In the genomic region with DNA sequence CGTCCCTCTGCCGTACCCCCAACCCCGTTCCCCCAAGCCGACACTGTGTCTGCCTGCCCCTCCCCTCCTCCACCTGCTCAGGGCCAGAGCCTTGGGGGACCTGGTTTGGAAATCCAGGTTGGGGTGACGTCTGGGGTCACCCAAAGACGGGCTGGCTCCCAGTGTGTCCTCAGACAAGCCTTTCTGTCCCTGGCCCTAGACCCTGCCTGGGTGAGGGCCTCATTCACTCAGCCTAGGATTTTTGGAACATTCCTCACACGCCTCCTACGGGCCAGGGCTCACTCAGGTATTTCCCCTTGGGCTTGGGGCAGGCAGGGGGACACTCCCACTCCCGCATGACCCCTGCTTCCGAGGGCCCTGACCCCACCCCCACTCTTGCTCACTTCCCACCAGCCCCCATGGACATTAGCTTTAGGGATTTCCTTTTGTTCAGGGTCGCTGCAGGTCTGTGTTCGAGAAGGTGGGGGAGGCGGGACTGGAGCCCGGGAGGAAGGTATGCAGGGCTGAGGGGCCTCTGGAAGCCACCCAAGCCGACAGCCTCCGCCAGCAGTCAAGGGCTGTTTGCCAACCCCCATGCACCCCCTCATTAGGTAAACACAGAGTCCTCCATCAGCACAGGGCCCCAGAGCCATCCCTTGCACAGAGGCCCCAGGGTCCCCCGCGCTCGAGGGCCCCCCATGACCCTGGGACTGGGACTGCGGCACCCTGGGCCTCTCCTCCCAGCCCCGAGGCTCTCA, we compare ENCODE assay signal across 1 cellular context.
TF ChIP-seq lines count a peak whose summit lies in the region.

No MANE protein-coding gene starts in this region.

TF ChIP-seq in HepG2, 621 proteins besides CTCF, POLR2A, EP300 and RAD21 (continued from another document):
- peak; percentile 82 for TF ChIP-seq ZNF770 (CRISPR knock-in tag; IDR thresholded peaks at IDR 0.05)
